21 cellular contexts compared by ENCODE assay signal in the genomic region with DNA sequence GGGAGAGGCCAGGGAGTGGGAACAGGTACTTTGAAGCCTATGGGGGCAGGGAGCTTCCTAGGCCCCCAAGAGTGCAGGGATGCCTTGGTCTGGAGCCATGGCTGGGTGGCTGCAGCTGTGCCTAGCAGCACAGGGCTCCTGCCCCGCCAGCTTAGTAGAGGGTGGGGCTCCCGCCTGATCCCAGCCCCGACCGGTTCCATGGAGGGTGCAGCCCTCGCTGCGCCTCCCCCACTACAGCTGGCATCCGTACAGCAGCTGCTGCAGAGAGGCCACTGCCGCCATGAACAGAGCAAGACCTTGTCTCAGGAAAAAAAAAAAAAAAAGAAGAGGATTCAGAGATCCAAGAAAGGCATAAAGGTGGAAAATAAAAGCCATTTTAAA.
A peak's percentile ranks its signal among the peaks of the same experiment; 100 is the strongest.
DNase-seq lines count a peak whose midpoint lies in the region; ATAC-seq and TF ChIP-seq lines count a peak whose summit lies in the region.
"Had no signal": no experiment of that assay in that cellular context is flagged by ENCODE, and none has a peak within 500 bp of the region (broad histone marks: within the 10 kb centered on the region; RNA-seq: fewer than 3 reads in every experiment).

No MANE protein-coding gene starts in this region.

- no peak overlapping the region for H3K4me3 ChIP-seq in osteoblast (ENCODE audit: insufficient read depth, low read length)
- H3K4me3 ChIP-seq in ovary: no peak overlapping the region
- H3K4me3 ChIP-seq: lung had no signal

- no peak overlapping the region for H3K4me2 ChIP-seq in osteoblast (ENCODE audit: insufficient read depth, low read length)

- no peak overlapping the region for H2AFZ ChIP-seq in osteoblast (ENCODE audit: low read length)
- H2AFZ ChIP-seq: parathyroid adenoma had no signal

- H3K27me3 ChIP-seq in osteoblast (ENCODE audit: insufficient read depth, low read length): no peaks in the 10 kb centered on the region
- no peaks in the 10 kb centered on the region for H3K27me3 ChIP-seq in ovary

- peak; percentile 22 for DNase-seq in NCI-H524 treated with DMSO at 0.1 percent for 48 hours (lab: John Stamatoyannopoulos, UW)
- DNase-seq in medulla oblongata (ENCODE audit: extremely low spot score): peak; percentile 88
- peak; percentile 39 to 93 (median 79) for DNase-seq in substantia nigra (lab: John Stamatoyannopoulos, UW)
- DNase-seq in osteoblast (ENCODE audit: insufficient read length, low spot score, missing footprints): no peak
- no peak for DNase-seq in ovary
- DNase-seq: activated naive CD4-positive, alpha-beta T cell treated with anti-CD3 and anti-CD28 coated beads for 36 hours; activated T-cell treated with anti-CD3 and anti-CD28 coated beads, Interleukin-2, amount 50 U/mL, for 72 hours; aorta; CD4-positive, alpha-beta T cell; central memory CD4-positive, alpha-beta T cell; DMS153; Karpas-422; NCI-H187; NCI-H2227 treated with DMSO at 0.1 percent for 48 hours; OCI-M1; Right ventricle myocardium superior had no signal

- peaks cover 8% of the 10 kb centered on the region for H4K20me1 ChIP-seq in osteoblast (ENCODE audit: insufficient read depth, low read length)

- TF ChIP-seq POLR2A in ovary (IDR thresholded peaks at IDR 0.05): no peak

- intact Hi-C loops in ovary (cut with DNase I): no loop called here

- no peak for TF ChIP-seq EP300 in ovary (IDR thresholded peaks at IDR 0.05)

- H3K4me1 ChIP-seq in osteoblast (ENCODE audit: insufficient read depth, low read length): no peaks in the 10 kb centered on the region
- no peaks in the 10 kb centered on the region for H3K4me1 ChIP-seq in ovary (ENCODE audit: insufficient read depth)

- H3K79me2 ChIP-seq in osteoblast (ENCODE audit: insufficient read depth, low read length): no peaks in the 10 kb centered on the region

- H3K36me3 ChIP-seq in osteoblast (ENCODE audit: insufficient read depth, low read length) (no peaks in the 10 kb centered on the region), ovary (no peaks in the 10 kb centered on the region)

- 83 to 93% (median 83%) methylated on average over 8 of the region's 8 CpGs for WGBS in ovary, 3 donors

- TF ChIP-seq CTCF in osteoblast (IDR thresholded peaks at IDR 0.05; ENCODE audit: extremely low read depth, low read depth, low read length) (no peak), ovary (IDR thresholded peaks at IDR 0.05) (no peak)

- no peaks in the 10 kb centered on the region for H3K9me3 ChIP-seq in osteoblast (ENCODE audit: low read depth, low read length)
- no peaks in the 10 kb centered on the region for H3K9me3 ChIP-seq in ovary

- H3K27ac ChIP-seq in cingulate gyrus (ENCODE audit: low read depth, low read length): peak overlapping the region; percentile 86
- peak overlapping the region; percentile 95 for H3K27ac ChIP-seq in substantia nigra (ENCODE audit: low read depth, low read length, poor library complexity, severe bottlenecking)
- H3K27ac ChIP-seq in osteoblast (ENCODE audit: low read depth, low read length): no peak overlapping the region
- H3K27ac ChIP-seq in ovary: no peak overlapping the region
- H3K27ac ChIP-seq: epithelial cell of prostate, parathyroid adenoma had no signal

- no peak for ATAC-seq in GM19463 (IDR thresholded peaks at IDR 0.05; ENCODE audit: unreplicated experiment)
- ATAC-seq: activated T-cell treated with anti-CD3 and anti-CD28 coated beads, Interleukin-2, amount 50 U/mL, for 72 hours had no signal

Comparison
In these comparisons a context has a peak if more than half of its experiments do, and no peak if none do; other contexts are left out.
1. DNase-seq: peak in NCI-H524 treated with DMSO at 0.1 percent for 48 hours (single experiment), medulla oblongata (single experiment) and substantia nigra (49 of 49); none in osteoblast (single experiment) and ovary (0 of 5).
2. H3K27ac ChIP-seq: peak in cingulate gyrus (single experiment) and substantia nigra (single experiment); none in osteoblast (single experiment) and ovary (0 of 2).